In genomic region chr9:104177676-104178075, GRCh38 we compare ENCODE assay signal across 16 cellular contexts.
DNase-seq lines count a peak whose midpoint lies in the region; ATAC-seq lines count a peak whose summit lies in the region.
"Had no signal": no experiment of that assay in that cellular context is flagged by ENCODE, and none has a peak within 500 bp of the region (broad histone marks: within the 10 kb centered on the region; RNA-seq: fewer than 3 reads in every experiment).

No MANE protein-coding gene starts in this region.

- CTCF ChIA-PET in CD4-positive, alpha-beta memory T cell (lab: Charles Lee; ENCODE audit: partially characterized antibody), result no interaction called here

- no peaks in the 10 kb centered on the region for H3K27me3 Mint-ChIP-seq in CD4-positive, alpha-beta memory T cell
- H3K27me3 Mint-ChIP-seq: activated CD4-positive, alpha-beta T cell treated with anti-CD3 and anti-CD28 coated beads, Interleukin-2, amount 10 ng/mL, durations not matched to agents 24 days and 14 days had no signal

- no peaks in the 10 kb centered on the region for H3K9me3 ChIP-seq in CD4-positive, alpha-beta memory T cell (ENCODE audit: control insufficient read depth in 1 of 2, low read length in 2 of 2)
- H3K9me3 ChIP-seq: heart right ventricle, SK-N-SH had no signal

- H3K4me1 ChIP-seq in CD4-positive, alpha-beta memory T cell (ENCODE audit: insufficient read depth, low read length), result no peaks in the 10 kb centered on the region
- H3K4me1 ChIP-seq: heart right ventricle, neural progenitor cell had no signal

- no peaks in the 10 kb centered on the region for H3K9me3 Mint-ChIP-seq in CD4-positive, alpha-beta memory T cell
- H3K9me3 Mint-ChIP-seq: activated CD4-positive, alpha-beta T cell treated with anti-CD3 and anti-CD28 coated beads, Interleukin-2, amount 10 ng/mL, durations not matched to agents 24 days and 14 days; neural progenitor cell had no signal

- intact Hi-C loops in CD4-positive, alpha-beta memory T cell (cut with micrococcal nuclease), result no loop called here

- H3K27ac ChIP-seq in CD4-positive, alpha-beta memory T cell (ENCODE audit: low read depth, low read length), result no peak overlapping the region
- H3K27ac ChIP-seq: heart right ventricle, neural progenitor cell had no signal

- DNase-seq in MV-4-11 (lab: John Stamatoyannopoulos, UW), result no peak
- DNase-seq in NOMO-1 (lab: John Stamatoyannopoulos, UW; ENCODE audit: unreplicated experiment in 2 of 2), result no peak
- no peak for DNase-seq in CD4-positive, alpha-beta memory T cell
- DNase-seq: activated CD4-positive, alpha-beta T cell treated with anti-CD3 and anti-CD28 coated beads, Interleukin-2, amount 10 ng/mL, durations not matched to agents 24 days and 14 days; activated T-cell treated with anti-CD3 and anti-CD28 coated beads for 4 hours; heart right ventricle; kidney; retina; SK-N-SH had no signal

- H3K4me3 ChIP-seq in CD4-positive, alpha-beta memory T cell (ENCODE audit: low read length in 2 of 2), result no peak overlapping the region
- H3K4me3 ChIP-seq: heart right ventricle, neural progenitor cell had no signal

- no peaks in the 10 kb centered on the region for H3K27me3 ChIP-seq in CD4-positive, alpha-beta memory T cell (ENCODE audit: insufficient read depth, low read length)
- H3K27me3 ChIP-seq: heart right ventricle, neural progenitor cell had no signal

- no peaks in the 10 kb centered on the region for H3K4me1 Mint-ChIP-seq in CD4-positive, alpha-beta memory T cell
- H3K4me1 Mint-ChIP-seq: activated CD4-positive, alpha-beta T cell treated with anti-CD3 and anti-CD28 coated beads, Interleukin-2, amount 10 ng/mL, durations not matched to agents 24 days and 14 days; neural progenitor cell had no signal

- no peak overlapping the region for H3K4me3 Mint-ChIP-seq in CD4-positive, alpha-beta memory T cell
- H3K4me3 Mint-ChIP-seq: activated CD4-positive, alpha-beta T cell treated with anti-CD3 and anti-CD28 coated beads, Interleukin-2, amount 10 ng/mL, durations not matched to agents 24 days and 14 days; activated naive CD8-positive, alpha-beta T cell; neural progenitor cell had no signal

- ATAC-seq in GM18517 (IDR thresholded peaks at IDR 0.05; ENCODE audit: unreplicated experiment), result peak; percentile 86
- ATAC-seq in GM21367 (IDR thresholded peaks at IDR 0.05; ENCODE audit: unreplicated experiment), result peak; percentile 79
- ATAC-seq in HG02885 (IDR thresholded peaks at IDR 0.05; ENCODE audit: poor library complexity, unreplicated experiment), result peak; percentile 89
- peak; percentile 98 for ATAC-seq in HG03442 (IDR thresholded peaks at IDR 0.05; ENCODE audit: unreplicated experiment)
- no peak for ATAC-seq in GM19455 (IDR thresholded peaks at IDR 0.05; ENCODE audit: unreplicated experiment)
- ATAC-seq: heart right ventricle had no signal

- no peaks in the 10 kb centered on the region for H3K36me3 Mint-ChIP-seq in CD4-positive, alpha-beta memory T cell
- H3K36me3 Mint-ChIP-seq: activated naive CD8-positive, alpha-beta T cell; neural progenitor cell had no signal

- H3K27ac Mint-ChIP-seq in CD4-positive, alpha-beta memory T cell, result no peak overlapping the region
- H3K27ac Mint-ChIP-seq: activated CD4-positive, alpha-beta T cell treated with anti-CD3 and anti-CD28 coated beads, Interleukin-2, amount 10 ng/mL, durations not matched to agents 24 days and 14 days; activated naive CD8-positive, alpha-beta T cell; neural progenitor cell had no signal

- H3K36me3 ChIP-seq in CD4-positive, alpha-beta memory T cell (ENCODE audit: insufficient read depth, low read length), result no peaks in the 10 kb centered on the region
- H3K36me3 ChIP-seq: heart right ventricle, neural progenitor cell had no signal

- POLR2A ChIA-PET in CD4-positive, alpha-beta memory T cell (lab: Charles Lee; ENCODE audit: partially characterized antibody), result no interaction called here
